15 cellular contexts compared by ENCODE assay signal in the genomic region with DNA sequence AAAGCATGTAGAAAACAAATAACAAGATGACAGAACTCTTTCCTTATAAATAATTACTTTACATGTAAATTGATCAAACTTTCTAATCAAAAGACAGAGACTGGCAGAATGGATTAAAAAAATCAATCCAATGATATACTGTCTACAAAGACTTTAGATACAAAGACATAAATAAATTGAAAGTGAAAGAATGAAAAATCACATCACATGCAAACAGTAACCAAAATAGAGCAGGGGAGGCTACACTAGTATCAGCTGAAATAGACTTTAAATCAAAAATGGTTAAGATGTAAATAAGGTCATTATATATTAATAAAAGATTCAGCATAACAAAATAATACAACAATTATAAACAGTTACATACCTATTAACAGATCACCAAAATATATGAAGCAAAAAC.
"Had no signal": no experiment of that assay in that cellular context is flagged by ENCODE, and none has a peak within 500 bp of the region (broad histone marks: within the 10 kb centered on the region; RNA-seq: fewer than 3 reads in every experiment).

No MANE protein-coding gene starts in this region.

- H3K27me3 Mint-ChIP-seq: naive B cell had no signal

- H3K4me3 ChIP-seq: hepatocyte, left lung, thyroid gland, uterus had no signal

- H3K4me1 ChIP-seq: left lung, thyroid gland, uterus had no signal

- H3K27ac Mint-ChIP-seq: stimulated activated effector memory CD8-positive, alpha-beta T cell treated with anti-CD3 and anti-CD28 coated beads, Interleukin-12 subunit alpha, Interleukin-12 subunit beta, amount 100 ng/mL, for 72 hours had no signal

- FAIRE-seq: astrocyte, bronchial epithelial cell had no signal

- H3K4me3 Mint-ChIP-seq: stimulated activated effector memory CD8-positive, alpha-beta T cell treated with anti-CD3 and anti-CD28 coated beads, Interleukin-12 subunit alpha, Interleukin-12 subunit beta, amount 100 ng/mL, for 72 hours had no signal

- H3K36me3 ChIP-seq: uterus had no signal

- DNase-seq: activated naive CD4-positive, alpha-beta T cell; activated T-cell treated with anti-CD3 and anti-CD28 coated beads for 4 hours; erythroblast; kidney; left lung; naive B cell; stimulated activated CD4-positive, alpha-beta T cell treated with anti-CD3 and anti-CD28 coated beads, Interleukin-12 subunit alpha, Interleukin-12 subunit beta, amount 100 ng/mL, for 4 hours; T-helper 9 cell; thyroid gland; uterus had no signal

- ATAC-seq: activated CD4-positive, CD25-positive, alpha-beta regulatory T cell treated with anti-CD3 and anti-CD28 coated beads, Interleukin-2, amount 50 U/mL, for 24 hours; left lung; stimulated activated effector memory CD8-positive, alpha-beta T cell treated with anti-CD3 and anti-CD28 coated beads, Interleukin-12 subunit alpha, Interleukin-12 subunit beta, amount 100 ng/mL, for 72 hours had no signal

- H3K9me3 ChIP-seq: left lung, thyroid gland, uterus had no signal

- H3K27me3 ChIP-seq: hepatocyte, left lung, thyroid gland, uterus had no signal
